10 cellular contexts compared by ENCODE assay signal in the genomic region with DNA sequence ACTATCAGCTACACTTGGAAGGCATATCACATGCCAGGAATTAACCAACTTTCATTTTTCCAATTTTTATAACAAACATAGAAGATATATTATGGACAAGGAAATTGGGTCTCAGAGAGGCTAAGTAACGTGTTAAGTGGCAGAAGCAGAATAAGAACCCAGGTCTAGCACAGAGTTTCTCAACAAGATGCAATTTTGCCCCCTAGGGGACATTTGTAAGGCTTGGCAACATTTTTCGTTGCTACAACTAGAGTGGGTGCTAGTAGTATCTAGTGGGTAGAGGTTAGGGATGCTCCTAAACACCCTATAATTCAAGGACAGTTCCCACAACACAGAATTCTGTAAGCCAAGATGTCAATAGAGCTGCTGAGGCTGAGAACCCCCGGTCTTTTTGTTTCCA.
DNase-seq lines count a peak whose midpoint lies in the region; TF ChIP-seq lines count a peak whose summit lies in the region.
"Had no signal": no experiment of that assay in that cellular context is flagged by ENCODE, and none has a peak within 500 bp of the region (broad histone marks: within the 10 kb centered on the region; RNA-seq: fewer than 3 reads in every experiment).

No MANE protein-coding gene starts in this region.

- H3K27me3 ChIP-seq in dorsolateral prefrontal cortex = no peaks in the 10 kb centered on the region

- no peak overlapping the region for H3K27ac ChIP-seq in dorsolateral prefrontal cortex

- H3K9me3 Mint-ChIP-seq in neural crest cell (no peaks in the 10 kb centered on the region), immature natural killer cell (peaks cover 0 to 2% (median 0%) of the 10 kb centered on the region in 6 donors)

- H3K27ac Mint-ChIP-seq in neural crest cell (ENCODE audit: unreplicated experiment) = no peak overlapping the region
- H3K27ac Mint-ChIP-seq in immature natural killer cell = no peak overlapping the region

- H3K4me1 Mint-ChIP-seq in neural crest cell = no peaks in the 10 kb centered on the region
- H3K4me1 Mint-ChIP-seq in immature natural killer cell = no peaks in the 10 kb centered on the region

- peak; percentile 34 for DNase-seq in amniotic epithelial cell (ENCODE audit: low read depth)
- DNase-seq in neural crest cell (ENCODE audit: low read depth, low spot score) = no peak
- DNase-seq in immature natural killer cell = no peak
- DNase-seq in dorsolateral prefrontal cortex = no peak
- DNase-seq in COLO668 (lab: John Stamatoyannopoulos, UW; ENCODE audit: unreplicated experiment) = no peak
- no peak for DNase-seq in T-helper 9 cell
- DNase-seq: naive B cell; stimulated activated CD8-positive, alpha-beta memory T cell treated with anti-CD3 and anti-CD28 coated beads, Interleukin-4, amount 100 ng/mL, for 48 hours had no signal

- no peak overlapping the region for H3K4me3 ChIP-seq in dorsolateral prefrontal cortex

- H3K36me3 Mint-ChIP-seq in neural crest cell (ENCODE audit: low read depth) (no peaks in the 10 kb centered on the region), immature natural killer cell (no peaks in the 10 kb centered on the region)

- TF ChIP-seq CTCF in GM12874 (IDR thresholded peaks at IDR 0.05; ENCODE audit: insufficient read depth, low read depth, low read length) (peak; percentile 16; the same call in 1 of the 2 replicates), LNCAP (IDR thresholded peaks at IDR 0.05) (peak; percentile 39; the same call in 1 of the 2 replicates), neural crest cell (conservative IDR thresholded peaks at IDR 0.05) (peak; percentile 45), dorsolateral prefrontal cortex (IDR thresholded peaks at IDR 0.05 in 54 of 56, conservative IDR thresholded peaks at IDR 0.05 in 2 of 56; ENCODE audit: low read depth in 1 of 56, partially characterized antibody in 56 of 56) (peak in 28 of 56 donors; percentile 10 to 47 (median 26))

- H3K4me3 Mint-ChIP-seq in neural crest cell (no peak overlapping the region), immature natural killer cell (no peak overlapping the region)
- H3K4me3 Mint-ChIP-seq: naive B cell had no signal

- intact Hi-C loops in dorsolateral prefrontal cortex (cut with DNase I) = loop anchor here (10.0 kb wide), 2 partner anchors 198 to 298 kb away; no protein-coding TSS in a partner anchor

- no peaks in the 10 kb centered on the region for H3K27me3 Mint-ChIP-seq in neural crest cell (ENCODE audit: low read depth)
- peaks cover 0 to 4% (median 2%) of the 10 kb centered on the region in 3 donors for H3K27me3 Mint-ChIP-seq in immature natural killer cell (ENCODE audit: low read depth in 3 of 3)
